ENCODE assay signal across 1 cellular context in genomic region chr7:121451367-121452073, GRCh38.
TF ChIP-seq lines count a peak whose summit lies in the region.

No MANE protein-coding gene starts in this region.

TF ChIP-seq in GM23338, 12 proteins besides CTCF, POLR2A, EP300 and RAD21 (continued from another document):
- TF ChIP-seq CREB1 (CRISPR knock-in tag; IDR thresholded peaks at IDR 0.05; ENCODE audit: low read depth) (no peak), EZH2phosphoT487 (IDR thresholded peaks at IDR 0.05; ENCODE audit: unreplicated experiment) (no peak), ETS1 (IDR thresholded peaks at IDR 0.05) (no peak)
